Comparison of ENCODE assay signal across 15 cellular contexts in genomic region chr10:119383174-119383856, GRCh38.
DNase-seq lines count a peak whose midpoint lies in the region; ATAC-seq, FAIRE-seq and TF ChIP-seq lines count a peak whose summit lies in the region.
"Had no signal": no experiment of that assay in that cellular context is flagged by ENCODE, and none has a peak within 500 bp of the region (broad histone marks: within the 10 kb centered on the region; RNA-seq: fewer than 3 reads in every experiment).

No MANE protein-coding gene starts in this region.

- ATAC-seq in GM12878 (no peak), HG02571 (IDR thresholded peaks at IDR 0.05; ENCODE audit: unreplicated experiment) (no peak), HG03571 (IDR thresholded peaks at IDR 0.05; ENCODE audit: unreplicated experiment) (no peak)

- 84% methylated on average over 11 of the region's 11 CpGs for WGBS in GM12878 (ENCODE audit: insufficient coverage, insufficient replicate concordance, low lambda C conversion rate, missing lambda C conversion rate)

- SMC1A ChIA-PET in GM12878 (lab: Charles Lee; ENCODE audit: uncharacterized antibody, unreplicated experiment): interaction anchor here (1.3 kb wide), 1 partner anchor 12 kb away, joined by 3 read pairs; no protein-coding TSS in a partner anchor

- H3K4me2 ChIP-seq in GM12878 (ENCODE audit: control insufficient read depth, insufficient read depth): no peak overlapping the region

- TF ChIP-seq POLR2A in GM12878 (IDR thresholded peaks at IDR 0.05; ENCODE audit: low read depth, low read length): no peak

- H3K36me3 ChIP-seq in right atrium auricular region (peaks cover 9% of the 10 kb centered on the region), GM12878 (ENCODE audit: control insufficient read depth in 2 of 2, insufficient read depth in 2 of 2, low read length in 1 of 2) (peaks cover 3 to 8% of the 10 kb centered on the region in 2 experiments; a peak in 3 of 4 replicates)
- H3K36me3 ChIP-seq: neutrophil, right lobe of liver had no signal

- intact Hi-C loops in cardiac septum (cut with DNase I): no loop called here
- intact Hi-C loops in GM12878 (cut with micrococcal nuclease; ENCODE audit: unreplicated experiment): no loop called here

- no peak for TF ChIP-seq RAD21 in GM12878 (IDR thresholded peaks at IDR 0.05; ENCODE audit: insufficient read depth, low read depth, low read length)

- no peak overlapping the region for H2AFZ ChIP-seq in GM12878 (ENCODE audit: control insufficient read depth, low read depth, low read length)

- TF ChIP-seq EP300 in GM12878 (IDR thresholded peaks at IDR 0.05; ENCODE audit: borderline replicate concordance in 1 of 2, control insufficient read depth in 1 of 2, low read depth in 2 of 2, low read length in 2 of 2): no peak

- H3K27me3 ChIP-seq in right atrium auricular region (no peaks in the 10 kb centered on the region), GM12878 (replicated peaks in 1 of 2; ENCODE audit: control insufficient read depth in 2 of 2, insufficient read depth in 2 of 2, low read length in 1 of 2) (no peaks in the 10 kb centered on the region)
- H3K27me3 ChIP-seq: neutrophil, right lobe of liver had no signal

- H3K27ac ChIP-seq in right atrium auricular region (peak overlapping the region; percentile 0 to 7), GM12878 (ENCODE audit: control insufficient read depth, insufficient read depth) (no peak overlapping the region)
- H3K27ac ChIP-seq: neutrophil, right lobe of liver, thoracic aorta had no signal

- H4K20me1 ChIP-seq in GM12878 (ENCODE audit: control insufficient read depth, insufficient read depth): no peaks in the 10 kb centered on the region

- H3K4me1 ChIP-seq in right atrium auricular region (peaks cover 0 to 41% of the 10 kb centered on the region in 2 donors), GM12878 (ENCODE audit: control insufficient read depth, insufficient read depth, low read length) (no peaks in the 10 kb centered on the region)
- H3K4me1 ChIP-seq: right lobe of liver had no signal

- RAD21 ChIA-PET in GM12878 (lab: Charles Lee; ENCODE audit: unreplicated experiment): no interaction called here

- in situ Hi-C loops in GM12878 (cut with MboI): no loop called here

- no peak for FAIRE-seq in GM12878 (lab: Jason Lieb, UNC)

- DNase-seq in right atrium auricular region (ENCODE audit: low spot score) (no peak), cardiac septum (ENCODE audit: low spot score) (no peak), MV-4-11 (lab: John Stamatoyannopoulos, UW) (peak; percentile 94), GM12878 (ENCODE audit: low read depth, low spot score) (no peak), NCI-H1105 treated with DMSO at 0.1 percent for 48 hours (lab: John Stamatoyannopoulos, UW) (no peak)
- DNase-seq in central memory CD4-positive, alpha-beta T cell: no peak
- DNase-seq: DMS79 treated with DMSO at 0.1 percent for 48 hours; GOT3; mammary epithelial cell; right lobe of liver; stimulated activated CD4-positive, alpha-beta T cell treated with anti-CD3 and anti-CD28 coated beads, Interleukin-2, amount 100 ng/mL, for 48 hours had no signal

- no peak overlapping the region for H3K4me3 ChIP-seq in right atrium auricular region
- H3K4me3 ChIP-seq in GM12878: no peak overlapping the region
- H3K4me3 ChIP-seq: right lobe of liver, thoracic aorta had no signal

- no peak for TF ChIP-seq CTCF in right atrium auricular region (IDR thresholded peaks at IDR 0.05)
- TF ChIP-seq CTCF in GM12878 (IDR thresholded peaks at IDR 0.05 in 2 of 3, conservative IDR thresholded peaks at IDR 0.05 in 1 of 3; ENCODE audit: control insufficient read depth in 2 of 3, extremely low read depth in 1 of 3, insufficient read depth in 1 of 3, low read depth in 3 of 3, low read length in 3 of 3): no peak

- H3K79me2 ChIP-seq in GM12878 (ENCODE audit: control insufficient read depth, insufficient read depth, low read length): no peaks in the 10 kb centered on the region

- H3K9me3 ChIP-seq in right atrium auricular region (no peaks in the 10 kb centered on the region), GM12878 (replicated peaks; ENCODE audit: control insufficient read depth, insufficient read depth, low read length) (no peaks in the 10 kb centered on the region)
- H3K9me3 ChIP-seq: neutrophil, right lobe of liver, thoracic aorta had no signal

- H3K9ac ChIP-seq in GM12878 (ENCODE audit: control insufficient read depth, insufficient read depth, low read length): no peak overlapping the region

- POLR2A ChIA-PET in GM12878 (lab: Charles Lee): interaction anchor here (0.5 to 0.6 kb wide), 2 partner anchors 25 to 189 kb away, joined by 3 to 4 read pairs; no protein-coding TSS in a partner anchor

- CTCF ChIA-PET in GM12878 (lab: Yijun Ruan, JAX): no interaction called here

- BruUV-seq in GM12878 (replicated peaks; lab: Mats Ljungman, UMichigan): no TSS peak

TF ChIP-seq in GM12878, 131 proteins besides CTCF, POLR2A, EP300 and RAD21:
- TF ChIP-seq ZBTB11 (CRISPR knock-in tag; IDR thresholded peaks at IDR 0.05): no peak
- no peak for TF ChIP-seq YY1 (IDR thresholded peaks at IDR 0.05; ENCODE audit: low read depth, low read length)
- TF ChIP-seq SIN3A (IDR thresholded peaks at IDR 0.05; ENCODE audit: low read depth, low read length): no peak
- peak; percentile 39; the same call in 1 of the 2 replicates for TF ChIP-seq RUNX3 (IDR thresholded peaks at IDR 0.05; ENCODE audit: low read length)
- TF ChIP-seq DPF2 (IDR thresholded peaks at IDR 0.05): no peak
TF ChIP-seq in GM12878: peak in this region for 1.
